In genomic region chr6:52960211-52960610, GRCh38 we compare ENCODE assay signal across 14 cellular contexts. TPM values are rescaled to one million over a fixed set of nuclear protein-coding genes. Genes with fewer than 3 reads are reported as not detected.
DNase-seq lines count a peak whose midpoint lies in the region; ATAC-seq, FAIRE-seq and TF ChIP-seq lines count a peak whose summit lies in the region.
"Not testable (repeated sequence)": the region's sequence is repeated elsewhere in the genome, so short reads cannot be mapped to it uniquely, and the experiment has no call there.
"Had no signal": no experiment of that assay in that cellular context is flagged by ENCODE, and none has a peak within 500 bp of the region (broad histone marks: within the 10 kb centered on the region; RNA-seq: fewer than 3 reads in every experiment).

No MANE protein-coding gene starts in this region.

- DNase-seq in GM23338 (ENCODE audit: low spot score); H1 (ENCODE audit: low read depth in 1 of 2, low spot score in 2 of 2): not testable (repeated sequence)
- DNase-seq in nephron progenitor cell: peak; percentile 28
- peak; percentile 79 for DNase-seq in renal cortical epithelial cell (ENCODE audit: low read depth)

- H2BK20ac ChIP-seq in H1 (ENCODE audit: low read length): not testable (repeated sequence)

- not testable (repeated sequence) for TF ChIP-seq POLR2A in H1 (IDR thresholded peaks at IDR 0.05; ENCODE audit: control extremely low read depth in 1 of 2, low read depth in 2 of 2, low read length in 2 of 2)

- H2BK12ac ChIP-seq in H1 (ENCODE audit: low read depth, low read length): not testable (repeated sequence)

- H3K79me2 ChIP-seq in GM23338 (replicated peaks; ENCODE audit: insufficient read depth); KMS-11 (ENCODE audit: insufficient read depth, low read depth); H1 (ENCODE audit: control insufficient read depth in 1 of 2, insufficient read depth in 2 of 2, low read length in 2 of 2): not testable (repeated sequence)

- peaks cover 29% of the 10 kb centered on the region for H3K36me3 Mint-ChIP-seq in GM23338 (ENCODE audit: low read depth)
- not testable (repeated sequence) for H3K36me3 Mint-ChIP-seq in nephron progenitor cell (ENCODE audit: low read depth)

- TF ChIP-seq EP300 in H1 (IDR thresholded peaks at IDR 0.05; ENCODE audit: borderline replicate concordance in 1 of 2, low read depth in 2 of 2, low read length in 2 of 2): not testable (repeated sequence)

- not testable (repeated sequence) for TF ChIP-seq RAD21 in H1 (IDR thresholded peaks at IDR 0.05 in 1 of 2, conservative IDR thresholded peaks at IDR 0.05 in 1 of 2; ENCODE audit: low read depth in 2 of 2, low read length in 2 of 2)

- H2AK5ac ChIP-seq in H1 (ENCODE audit: low read depth, low read length): not testable (repeated sequence)

- not testable (repeated sequence) for FAIRE-seq in H1 (lab: Jason Lieb, UNC)

- not testable (repeated sequence) for H2BK15ac ChIP-seq in H1 (ENCODE audit: low read length)

- H3K9me3 ChIP-seq in H1 (ENCODE audit: insufficient read depth in 2 of 2, low read depth in 1 of 2, low read length in 1 of 2): peaks cover 5 to 11% of the 10 kb centered on the region in 2 experiments; a peak in 3 of 4 replicates
- not testable (repeated sequence) for H3K9me3 ChIP-seq in iPS-18a (ENCODE audit: control insufficient read depth, low read depth, low read length)

- H3K4me2 ChIP-seq in GM23338 (peak overlapping the region; percentile 21; the same call in 1 of the 2 replicates), KMS-11 (peak overlapping the region; percentile 88), H1 (ENCODE audit: insufficient read depth in 1 of 2, low read depth in 2 of 2, low read length in 2 of 2) (peak overlapping the region; percentile 10 to 65)

- H3K4me3 Mint-ChIP-seq in GM23338 (peak overlapping the region; percentile 40; the same call in 1 of the 3 replicates), nephron progenitor cell (peak overlapping the region; percentile 75)

- H3K9me3 Mint-ChIP-seq in GM23338: peaks cover 31% of the 10 kb centered on the region
- peaks cover 16% of the 10 kb centered on the region for H3K9me3 Mint-ChIP-seq in nephron progenitor cell

- H3K23me2 ChIP-seq in H1 (ENCODE audit: low read depth, low read length): not testable (repeated sequence)

- not testable (repeated sequence) for H3K4ac ChIP-seq in H1 (replicated peaks; ENCODE audit: insufficient read length, low read depth, low read length)

- H3K27me3 ChIP-seq in GM23338 (ENCODE audit: insufficient read depth); KMS-11 (ENCODE audit: insufficient read depth, low read depth); H1 (replicated peaks in 1 of 4; ENCODE audit: control insufficient read depth in 3 of 4, extremely low read depth in 1 of 4, insufficient read depth in 3 of 4, low read length in 3 of 4): not testable (repeated sequence)
- peaks cover 41% of the 10 kb centered on the region for H3K27me3 ChIP-seq in iPS-18a (ENCODE audit: control insufficient read depth, insufficient read depth, low read length)

- not testable (repeated sequence) for H4K91ac ChIP-seq in H1 (replicated peaks; ENCODE audit: insufficient read length, low read length)

- not testable (repeated sequence) for H3K9ac ChIP-seq in KMS-11; H1 (replicated peaks in 1 of 4; ENCODE audit: extremely low read depth in 1 of 4, low read depth in 3 of 4, low read length in 3 of 4); iPS-18a (ENCODE audit: low read length)

- not testable (repeated sequence) for H3K23ac ChIP-seq in H1 (ENCODE audit: insufficient read length)

- not testable (repeated sequence) for H3K14ac ChIP-seq in H1 (ENCODE audit: insufficient read length)

- H4K8ac ChIP-seq in H1 (ENCODE audit: extremely low read depth, insufficient read depth, low read length): not testable (repeated sequence)

- H4K5ac ChIP-seq in H1 (ENCODE audit: insufficient read length, low read depth, low read length): not testable (repeated sequence)

- H4K20me1 ChIP-seq in GM23338 (replicated peaks; ENCODE audit: insufficient read depth); KMS-11 (ENCODE audit: insufficient read depth); H1 (replicated peaks in 1 of 2; ENCODE audit: control insufficient read depth in 1 of 2, insufficient read depth in 2 of 2, low read length in 2 of 2): not testable (repeated sequence)

- not testable (repeated sequence) for H3K27ac Mint-ChIP-seq in GM23338, nephron progenitor cell

- H3K27me3 Mint-ChIP-seq in GM23338 (ENCODE audit: insufficient read depth, low read depth, poor library complexity) (peaks cover 15% of the 10 kb centered on the region), nephron progenitor cell (ENCODE audit: low read depth, poor library complexity) (peaks cover 17% of the 10 kb centered on the region)

- H3K4me1 Mint-ChIP-seq in GM23338 (peaks cover 25% of the 10 kb centered on the region), nephron progenitor cell (peaks cover 31% of the 10 kb centered on the region)

- not testable (repeated sequence) for H3K36me3 ChIP-seq in GM23338 (ENCODE audit: insufficient read depth); KMS-11 (ENCODE audit: insufficient read depth); H1 (ENCODE audit: control insufficient read depth in 2 of 4, insufficient read depth in 4 of 4, low read length in 3 of 4); iPS-18a (ENCODE audit: control insufficient read depth, low read depth, low read length)

- H3K79me1 ChIP-seq in H1 (ENCODE audit: low read depth, low read length): not testable (repeated sequence)

- not testable (repeated sequence) for H3K56ac ChIP-seq in H1 (replicated peaks; ENCODE audit: insufficient read length, low read depth, low read length)

- CTCF ChIA-PET in H1 (lab: Charles Lee; ENCODE audit: partially characterized antibody): interaction anchor here (1.3 kb wide), 1 partner anchor 78 kb away, joined by 3 read pairs; no protein-coding TSS in a partner anchor

- not testable (repeated sequence) for H3F3A ChIP-seq in GM23338 (replicated peaks; ENCODE audit: low read depth)

- WGBS in H1 (ENCODE audit: extremely low coverage in 1 of 2, insufficient coverage in 1 of 2, insufficient read length in 1 of 2, insufficient replicate concordance in 2 of 2, low coverage in 1 of 2, low lambda C conversion rate in 2 of 2, missing lambda C conversion rate in 1 of 2), 2 experiments: 30% methylated on average over 8 of the region's 8 CpGs; no CpG with 5 or more reads in 1 of the 2 experiments

- TF ChIP-seq CTCF in GM23338 (conservative IDR thresholded peaks at IDR 0.05; ENCODE audit: low read depth in 2 of 2); KMS-11 (conservative IDR thresholded peaks at IDR 0.05; ENCODE audit: low read depth, low read length); H1 (IDR thresholded peaks at IDR 0.05; ENCODE audit: control extremely low read depth in 1 of 3, insufficient read depth in 1 of 3, low read depth in 1 of 3, low read length in 3 of 3); nephron progenitor cell (IDR thresholded peaks at IDR 0.05): not testable (repeated sequence)

- ATAC-seq in GM23338: not testable (repeated sequence)

- H2BK120ac ChIP-seq in H1 (replicated peaks; ENCODE audit: low read depth, low read length): not testable (repeated sequence)

- POLR2A ChIA-PET in H1 (lab: Charles Lee; ENCODE audit: partially characterized antibody): not testable (repeated sequence)

- not testable (repeated sequence) for H3K27ac ChIP-seq in GM23338 (ENCODE audit: low read depth); KMS-11; H1 (ENCODE audit: low read depth, low read length); iPS-18a (ENCODE audit: low read length)

- not testable (repeated sequence) for H2BK5ac ChIP-seq in H1 (ENCODE audit: low read depth, low read length)

- H3K18ac ChIP-seq in H1 (ENCODE audit: extremely low read depth, low read length): not testable (repeated sequence)

- 0 out of 2 replicates have a peak overlapping the region, but pooled peaks have one; percentile 10 for H3K4me3 ChIP-seq in GM23338
- not testable (repeated sequence) for H3K4me3 ChIP-seq in KMS-11 (IDR thresholded peaks at IDR 0.05; ENCODE audit: insufficient read depth, low read depth, low read length)
- H3K4me3 ChIP-seq in H1 (ENCODE audit: extremely low read depth in 1 of 4, insufficient read depth in 2 of 4, low read depth in 3 of 4, low read length in 4 of 4): peak overlapping the region in 1 of 4 experiments; percentile 36; a peak in 1 of 8 replicates
- peak overlapping the region; percentile 48 for H3K4me3 ChIP-seq in iPS-18a (ENCODE audit: low read length)

- not testable (repeated sequence) for H3K4me1 ChIP-seq in GM23338 (ENCODE audit: insufficient read depth); H1 (replicated peaks in 1 of 4; ENCODE audit: control insufficient read depth in 3 of 4, insufficient read depth in 4 of 4, low read length in 3 of 4); iPS-18a (ENCODE audit: control insufficient read depth, low read depth, low read length)
- peaks cover 47% of the 10 kb centered on the region for H3K4me1 ChIP-seq in KMS-11 (ENCODE audit: low read depth, poor library complexity, severe bottlenecking)

- H2AFZ ChIP-seq in GM23338; H1 (ENCODE audit: low read length): not testable (repeated sequence)
- H2AFZ ChIP-seq in KMS-11 (ENCODE audit: low read depth): peak overlapping the region; percentile 42; the same call in 1 of the 2 replicates

- H3K9me2 ChIP-seq in GM23338 (ENCODE audit: insufficient read depth): not testable (repeated sequence)

RNA-seq across cellular contexts. Expression of gene GSTA4, which starts 34.9 kb away (rescaled TPM):
- 19.3 and 19.5 TPM in 2 replicates for total RNA-seq in GM23338 (2014; rRNA removed; shearing (Covaris generic))
- 25.0 and 29.9 TPM in 2 replicates for polyA plus RNA-seq in GM23338 (2016; fragmentation: Nextera tagmentation; extraction: Ambion mirVana)
- 13.2 and 13.9 TPM in 2 replicates for total RNA-seq in H1 (2021; fragmentation: NEBNext Ultra II Directional; extraction: Animal tissue kit (Norgen Biotek cat#: 25700))
- 12.6 and 21.6 TPM in 2 replicates for polyA plus RNA-seq in H1 (2011; rRNA removed)
- polyA plus RNA-seq in H1 (2011; cell fraction: cytosol; rRNA removed): 25.8 TPM
- 5.2 TPM for polyA plus RNA-seq in H1 (2011; cell fraction: nucleus; rRNA removed)
- 16.3 to 20.3 TPM (median 18.1 TPM) in 4 replicates for polyA plus RNA-seq in H1 (2012, experiment 1 of 2)
- polyA plus RNA-seq in H1 (2012, experiment 2 of 2): 14.5 TPM
- 15.1 TPM for polyA plus RNA-seq in H1 (2013, experiment 1 of 2)
- polyA plus RNA-seq in H1 (2013, experiment 2 of 2): 13.9 TPM
- polyA minus RNA-seq in H1 (2011; rRNA and poly(A)+ RNA removed): 8.0 and 8.5 TPM in 2 replicates
- polyA minus RNA-seq in H1 (2011; cell fraction: cytosol; rRNA and poly(A)+ RNA removed): 4.6 TPM
- polyA minus RNA-seq in H1 (2011; cell fraction: nucleus; rRNA and poly(A)+ RNA removed): 6.3 TPM
- 16.3 and 36.6 TPM in 2 replicates for total RNA-seq in renal cortical epithelial cell

RNA-seq across cellular contexts. Expression of gene GSTA3, which starts 50.7 kb away (rescaled TPM):
- not detected in 2 replicates for total RNA-seq in GM23338 (2014; rRNA removed; shearing (Covaris generic))
- polyA plus RNA-seq in GM23338 (2016; fragmentation: Nextera tagmentation; extraction: Ambion mirVana) (not detected in 2 replicates), H1 (2011; rRNA removed) (not detected in 2 replicates)
- total RNA-seq in H1 (2021; fragmentation: NEBNext Ultra II Directional; extraction: Animal tissue kit (Norgen Biotek cat#: 25700)): not detected in 2 replicates
- not detected for polyA plus RNA-seq in H1 (2011; cell fraction: cytosol; rRNA removed)
- polyA plus RNA-seq in H1 (2011; cell fraction: nucleus; rRNA removed): not detected
- not detected in 4 replicates for polyA plus RNA-seq in H1 (2012, experiment 1 of 2)
- not detected for polyA plus RNA-seq in H1 (2012, experiment 2 of 2)
- not detected for polyA plus RNA-seq in H1 (2013, experiment 1 of 2)
- polyA plus RNA-seq in H1 (2013, experiment 2 of 2): not detected
- polyA minus RNA-seq in H1 (2011; rRNA and poly(A)+ RNA removed): not detected in 2 replicates
- polyA minus RNA-seq in H1 (2011; cell fraction: cytosol; rRNA and poly(A)+ RNA removed): not detected
- not detected for polyA minus RNA-seq in H1 (2011; cell fraction: nucleus; rRNA and poly(A)+ RNA removed)
- total RNA-seq in renal cortical epithelial cell: not detected in 2 replicates
- total RNA-seq: A172; A673; CD4-positive, alpha-beta T cell; CD8-positive, alpha-beta memory T cell; GM12878; GM23248 had no signal
- polyA plus RNA-seq: BJ; CD14-positive monocyte; CD8-positive, alpha-beta memory T cell; GM12878; GM23248 had no signal

Comparison
In these comparisons a context has a peak if more than half of its experiments do, and no peak if none do; other contexts are left out.
1. H3K4me2 ChIP-seq: peak in every context shown above with its lines; median percentile 88 in KMS-11; 38 in H1; 21 in GM23338.